ENCODE assay signal across 25 cellular contexts in the genomic region with DNA sequence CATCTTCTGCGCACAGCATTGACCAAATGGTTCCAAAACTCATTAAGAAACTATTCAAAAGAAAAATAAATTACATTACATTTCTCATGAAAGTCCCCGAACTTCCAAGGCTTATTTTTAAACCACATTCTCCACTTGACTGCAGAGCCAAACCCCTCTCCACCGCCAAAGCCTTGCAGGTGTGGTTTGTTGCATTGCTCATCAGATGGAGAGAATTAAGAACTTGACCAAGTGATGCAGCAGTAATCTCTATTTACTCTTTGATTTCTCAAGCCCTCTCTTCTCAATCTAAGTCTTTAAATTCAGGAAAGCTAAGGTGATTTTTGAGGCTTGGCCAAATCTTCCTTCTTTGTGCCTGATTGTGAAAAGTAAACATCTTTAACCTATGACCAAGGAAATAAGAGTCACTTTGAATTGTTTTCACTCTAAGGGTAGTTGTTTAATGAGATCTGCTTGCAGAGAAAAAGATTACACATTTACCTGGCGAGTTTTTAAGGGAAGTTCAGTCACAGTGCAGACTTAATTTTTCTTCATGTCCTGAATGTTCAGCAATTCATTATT.
"Had no signal": no experiment of that assay in that cellular context is flagged by ENCODE, and none has a peak within 500 bp of the region (broad histone marks: within the 10 kb centered on the region; RNA-seq: fewer than 3 reads in every experiment).

No MANE protein-coding gene starts in this region.

- H3K4me3 Mint-ChIP-seq: dendritic cell treated with granulocyte-macrophage colony-stimulating factor and Interleukin-4, amounts not matched to agents 40 ng/mL and 50 ng/mL, for 4 days; effector memory CD8-positive, alpha-beta T cell; immature natural killer cell; naive B cell; nephron; stimulated activated effector memory CD8-positive, alpha-beta T cell treated with anti-CD3 and anti-CD28 coated beads, Interleukin-12 subunit alpha, Interleukin-12 subunit beta, amount 100 ng/mL, for 72 hours; type B pancreatic cell had no signal

- H3K4me1 Mint-ChIP-seq: naive B cell; nephron; stimulated activated effector memory CD8-positive, alpha-beta T cell treated with anti-CD3 and anti-CD28 coated beads, Interleukin-12 subunit alpha, Interleukin-12 subunit beta, amount 100 ng/mL, for 72 hours had no signal

- H3K36me3 Mint-ChIP-seq: naive B cell; stimulated activated effector memory CD8-positive, alpha-beta T cell treated with anti-CD3 and anti-CD28 coated beads, Interleukin-12 subunit alpha, Interleukin-12 subunit beta, amount 100 ng/mL, for 72 hours; type B pancreatic cell had no signal

- H3K27me3 ChIP-seq: esophagus muscularis mucosa, gastrocnemius medialis, right lobe of liver, suprapubic skin, thyroid gland had no signal

- H3K27me3 Mint-ChIP-seq: dendritic cell treated with granulocyte-macrophage colony-stimulating factor and Interleukin-4, amounts not matched to agents 40 ng/mL and 50 ng/mL, for 4 days; type B pancreatic cell had no signal

- H3K27ac Mint-ChIP-seq: dendritic cell treated with granulocyte-macrophage colony-stimulating factor and Interleukin-4, amounts not matched to agents 40 ng/mL and 50 ng/mL, for 4 days; effector memory CD8-positive, alpha-beta T cell; immature natural killer cell; naive B cell; nephron; stimulated activated effector memory CD8-positive, alpha-beta T cell treated with anti-CD3 and anti-CD28 coated beads, Interleukin-12 subunit alpha, Interleukin-12 subunit beta, amount 100 ng/mL, for 72 hours; type B pancreatic cell had no signal

- H3K4me3 ChIP-seq: esophagus muscularis mucosa, gastrocnemius medialis, left ventricle myocardium inferior, lung, prostate gland, right lobe of liver, suprapubic skin, thyroid gland had no signal

- H3K36me3 ChIP-seq: esophagus muscularis mucosa, gastrocnemius medialis, left ventricle myocardium inferior, prostate gland, right lobe of liver, suprapubic skin, thyroid gland had no signal

- H3K9me3 Mint-ChIP-seq: effector memory CD8-positive, alpha-beta T cell; nephron; stimulated activated effector memory CD8-positive, alpha-beta T cell treated with anti-CD3 and anti-CD28 coated beads, Interleukin-12 subunit alpha, Interleukin-12 subunit beta, amount 100 ng/mL, for 72 hours had no signal

- DNase-seq: effector memory CD8-positive, alpha-beta T cell; gastrocnemius medialis; glutamatergic neuron; immature natural killer cell; left ventricle myocardium inferior; mesenchymal stem cell; midbrain; naive B cell; occipital lobe; retina; right lobe of liver; stimulated activated CD4-positive, alpha-beta T cell treated with anti-CD3 and anti-CD28 coated beads, Interleukin-4, amount 100 ng/mL, for 1 hour; stimulated activated CD8-positive, alpha-beta memory T cell treated with anti-CD3 and anti-CD28 coated beads, Interleukin-4, amount 100 ng/mL, for 48 hours; stimulated activated naive CD8-positive, alpha-beta T cell treated with anti-CD3 and anti-CD28 coated beads, Interleukin-15, Interleukin-2, amounts not matched to agents 100 U/mL and 50 U/mL, for 24 hours; thyroid gland had no signal

- FAIRE-seq: keratinocyte, urothelium cell line had no signal
